In the genomic region with DNA sequence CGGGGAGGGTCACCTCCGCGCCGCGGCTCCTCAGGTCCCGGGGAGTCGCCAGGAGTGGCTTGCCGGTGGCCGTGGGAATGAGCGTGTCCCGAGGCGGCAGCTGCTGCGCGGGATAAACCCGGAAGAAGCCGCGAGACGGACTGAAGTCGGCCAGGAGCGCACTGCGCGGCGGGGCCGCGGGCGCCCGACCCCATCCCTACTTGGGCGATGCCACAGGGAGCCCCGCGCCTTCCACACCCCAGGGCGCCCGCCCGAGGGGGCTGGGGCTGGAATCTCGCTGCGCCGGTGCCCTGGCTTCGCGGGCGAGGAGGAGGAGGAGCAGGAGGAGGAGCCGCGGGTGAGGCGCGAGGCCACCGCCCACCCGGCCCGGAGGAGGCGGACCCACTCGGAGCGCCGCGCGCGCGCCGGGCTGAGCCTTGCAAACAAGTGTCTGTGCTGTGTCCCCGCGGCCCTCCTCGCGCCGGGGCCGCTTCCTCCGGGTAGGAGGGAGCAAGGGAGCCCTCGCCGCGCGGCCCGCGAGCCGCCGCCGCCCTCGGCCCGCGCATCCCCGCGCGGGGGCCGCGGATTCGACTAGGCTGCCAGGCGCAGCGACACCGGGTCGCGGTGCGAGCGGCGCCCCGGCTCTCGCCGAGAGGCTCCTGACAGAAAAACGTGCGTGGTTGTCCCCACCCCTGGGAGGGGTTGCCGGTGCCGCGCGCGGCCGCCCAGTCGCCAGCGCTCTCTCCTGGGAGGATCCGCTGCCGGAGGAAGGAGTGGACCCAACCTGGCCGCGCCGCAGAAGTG, we compare ENCODE assay signal across 9 cellular contexts. TPM values are rescaled to one million over a fixed set of nuclear protein-coding genes. Genes with fewer than 3 reads are reported as not detected.
A peak's percentile ranks its signal among the peaks of the same experiment; 100 is the strongest.
DNase-seq lines count a peak whose midpoint lies in the region; ATAC-seq, FAIRE-seq and TF ChIP-seq lines count a peak whose summit lies in the region.
"Had no signal": no experiment of that assay in that cellular context is flagged by ENCODE, and none has a peak within 500 bp of the region (broad histone marks: within the 10 kb centered on the region; RNA-seq: fewer than 3 reads in every experiment).

A gene (plus strand): TSS at position 412 of the 783 bp plus-strand sequence.

- peak within 1 kb of the TSS; percentile 56 for H3K27ac ChIP-seq in HepG2 (ENCODE audit: extremely low read length, insufficient read depth, low read length)

- DNase-seq in Ammon's horn (ENCODE audit: low spot score), result peak; percentile 96
- peak; percentile 30 for DNase-seq in NCI-H524 treated with DMSO at 0.1 percent for 48 hours (lab: John Stamatoyannopoulos, UW)
- peak; percentile 80 to 83 for DNase-seq in activated CD4-positive, alpha-beta T cell treated with anti-CD3 and anti-CD28 coated beads, Interleukin-2, amount 50 U/mL, for 24 hours (ENCODE audit: low read depth in 1 of 2, low spot score in 1 of 2)
- peak; percentile 66 for DNase-seq in HepG2 (ENCODE audit: low spot score)
- peak; percentile 81 to 84 for DNase-seq in stimulated activated CD4-positive, alpha-beta T cell treated with anti-CD3 and anti-CD28 coated beads, Interleukin-2, amount 100 ng/mL, for 48 hours

- no peak for TF ChIP-seq EP300 in HepG2 (IDR thresholded peaks at IDR 0.05; ENCODE audit: low read depth in 2 of 2, low read length in 2 of 2)
- peak; percentile 30; the same call in 1 of the 2 replicates for TF ChIP-seq EP300 in HepG2 (CRISPR knock-in tag; IDR thresholded peaks at IDR 0.05; ENCODE audit: borderline replicate concordance)

- POLR2A ChIA-PET in HepG2 (lab: Yijun Ruan, JAX), result interaction anchor here (1.0 to 3.7 kb wide), 7 partner anchors 54 to 158 kb away, joined by 3 to 35 read pairs (median 6); a partner anchor contains a TSS

- peaks cover 17% of the 10 kb centered on the region for H3K79me2 ChIP-seq in HepG2 (ENCODE audit: insufficient read depth, low read length)

- peak within 1 kb of the TSS; percentile 95 for H3K4me2 ChIP-seq in HepG2 (ENCODE audit: low read depth, low read length)

- in situ Hi-C loops in HepG2 (cut with HindIII; ENCODE audit: extremely low pct_ligation_motif_present, low pct_unique_long_range_greater_than_20kb), result no loop called here

- no peak for FAIRE-seq in HepG2 (lab: Jason Lieb, UNC)
- FAIRE-seq: colon had no signal

- no peak within 1 kb of the TSS for H2AFZ ChIP-seq in HepG2 (ENCODE audit: low read length)

- H3K27me3 ChIP-seq in HepG2 (ENCODE audit: control insufficient read depth in 1 of 2, insufficient read depth in 2 of 2, low read length in 2 of 2), result no peaks in the 10 kb centered on the region; a peak in 1 of 5 replicates

- intact Hi-C loops in dendritic cell treated with granulocyte-macrophage colony-stimulating factor and Interleukin-4, amounts not matched to agents 40 ng/mL and 50 ng/mL, for 4 days (cut with micrococcal nuclease), result loop anchor here (2.0 to 10.0 kb wide), 2 partner anchors 58 to 284 kb away; a partner anchor contains a TSS
- intact Hi-C loops in HepG2 (cut with micrococcal nuclease; ENCODE audit: unreplicated experiment), result loop anchor here (1.0 to 5.0 kb wide), 5 partner anchors 51 to 286 kb away; no protein-coding TSS in a partner anchor

- TF ChIP-seq POLR2A in HepG2 (IDR thresholded peaks at IDR 0.05; ENCODE audit: insufficient read depth in 1 of 2, low read depth in 2 of 2, low read length in 2 of 2), result peak in 1 of 2 experiments; percentile 80; a peak in 3 of 4 replicates

- no TSS peak for BruUV-seq in HepG2 (replicated peaks; lab: Mats Ljungman, UMichigan)

- H3K27me3 Mint-ChIP-seq in dendritic cell treated with granulocyte-macrophage colony-stimulating factor and Interleukin-4, amounts not matched to agents 40 ng/mL and 50 ng/mL, for 4 days, result peaks cover 10% of the 10 kb centered on the region

- 0 out of 2 replicates have a peak, but pooled peaks have one; percentile 12 for TF ChIP-seq CTCF in HepG2 (CRISPR knock-in tag; IDR thresholded peaks at IDR 0.05)

- peaks cover 25% of the 10 kb centered on the region for H3K4me1 Mint-ChIP-seq in dendritic cell treated with granulocyte-macrophage colony-stimulating factor and Interleukin-4, amounts not matched to agents 40 ng/mL and 50 ng/mL, for 4 days (ENCODE audit: low read depth)

- TF ChIP-seq RAD21 in HepG2 (CRISPR knock-in tag; IDR thresholded peaks at IDR 0.05), result peak; percentile 34; the same call in 1 of the 2 replicates

- peaks cover 50% of the 10 kb centered on the region for H3K4me1 ChIP-seq in HepG2 (ENCODE audit: insufficient read depth, low read length)

- H3K9me3 ChIP-seq in HepG2 (ENCODE audit: low read length), result no peaks in the 10 kb centered on the region

- H3K36me3 ChIP-seq in HepG2 (replicated peaks in 1 of 2; ENCODE audit: control insufficient read depth in 1 of 2, insufficient read depth in 2 of 2, low read length in 2 of 2), result no peaks in the 10 kb centered on the region

- H3K36me3 Mint-ChIP-seq in dendritic cell treated with granulocyte-macrophage colony-stimulating factor and Interleukin-4, amounts not matched to agents 40 ng/mL and 50 ng/mL, for 4 days (ENCODE audit: low read depth), result peaks cover 6% of the 10 kb centered on the region

- H3K9ac ChIP-seq in HepG2 (ENCODE audit: insufficient read depth, low read depth, low read length), result peak within 1 kb of the TSS; percentile 77

- ATAC-seq in GM19035 (IDR thresholded peaks at IDR 0.05; ENCODE audit: unreplicated experiment), result peak; percentile 74
- ATAC-seq in HG03280 (IDR thresholded peaks at IDR 0.05; ENCODE audit: unreplicated experiment), result peak; percentile 74
- peak; percentile 80 for ATAC-seq in HepG2

- CTCF ChIA-PET in HepG2 (lab: Yijun Ruan, JAX; ENCODE audit: low intra/inter-chr PET ratio, low total read pairs), result interaction anchor here (1.5 kb wide), 1 partner anchor 65 kb away, joined by 5 read pairs; no protein-coding TSS in a partner anchor

- H3K9me3 Mint-ChIP-seq in dendritic cell treated with granulocyte-macrophage colony-stimulating factor and Interleukin-4, amounts not matched to agents 40 ng/mL and 50 ng/mL, for 4 days, result no peaks in the 10 kb centered on the region

- H4K20me1 ChIP-seq in HepG2 (ENCODE audit: insufficient read depth, low read length), result peaks cover 4% of the 10 kb centered on the region; the same call in 1 of the 2 replicates

- H3K4me3 Mint-ChIP-seq in dendritic cell treated with granulocyte-macrophage colony-stimulating factor and Interleukin-4, amounts not matched to agents 40 ng/mL and 50 ng/mL, for 4 days, result peak within 1 kb of the TSS; percentile 84

- peak within 1 kb of the TSS; percentile 83 for H3K27ac Mint-ChIP-seq in dendritic cell treated with granulocyte-macrophage colony-stimulating factor and Interleukin-4, amounts not matched to agents 40 ng/mL and 50 ng/mL, for 4 days

- H3K4me3 ChIP-seq in HepG2 (replicated peaks in 1 of 3; ENCODE audit: insufficient read depth in 1 of 3, low read depth in 2 of 3, low read length in 3 of 3), result peak within 1 kb of the TSS; percentile 91 to 95 (median 92)

- WGBS in HepG2 (ENCODE audit: low lambda C conversion rate), result 4% methylated on average over 4 of the region's 106 CpGs

TF ChIP-seq in HepG2, 621 proteins besides CTCF, POLR2A, EP300 and RAD21 (continues in another document):
- TF ChIP-seq, protein P1, sequence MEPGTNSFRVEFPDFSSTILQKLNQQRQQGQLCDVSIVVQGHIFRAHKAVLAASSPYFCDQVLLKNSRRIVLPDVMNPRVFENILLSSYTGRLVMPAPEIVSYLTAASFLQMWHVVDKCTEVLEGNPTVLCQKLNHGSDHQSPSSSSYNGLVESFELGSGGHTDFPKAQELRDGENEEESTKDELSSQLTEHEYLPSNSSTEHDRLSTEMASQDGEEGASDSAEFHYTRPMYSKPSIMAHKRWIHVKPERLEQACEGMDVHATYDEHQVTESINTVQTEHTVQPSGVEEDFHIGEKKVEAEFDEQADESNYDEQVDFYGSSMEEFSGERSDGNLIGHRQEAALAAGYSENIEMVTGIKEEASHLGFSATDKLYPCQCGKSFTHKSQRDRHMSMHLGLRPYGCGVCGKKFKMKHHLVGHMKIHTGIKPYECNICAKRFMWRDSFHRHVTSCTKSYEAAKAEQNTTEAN (CRISPR knock-in tag; conservative IDR thresholded peaks at IDR 0.05), result no peak
- TF ChIP-seq SPEN (CRISPR knock-in tag; IDR thresholded peaks at IDR 0.05; ENCODE audit: low read depth) (peak; percentile 72; the same call in 1 of the 2 replicates), SNRNP70 (IDR thresholded peaks at IDR 0.05; ENCODE audit: low read depth, low read length) (no peak; the same call in 1 of the 2 replicates), YEATS4 (CRISPR knock-in tag; IDR thresholded peaks at IDR 0.05; ENCODE audit: borderline replicate concordance) (no peak; the same call in none of the 2 replicates), CENPT (CRISPR knock-in tag; IDR thresholded peaks at IDR 0.05; ENCODE audit: low read depth) (no peak), GATA4 (IDR thresholded peaks at IDR 0.05; ENCODE audit: borderline replicate concordance, low read depth) (no peak), ZNF878 (CRISPR knock-in tag; IDR thresholded peaks at IDR 0.05) (no peak), GPN1 (CRISPR knock-in tag; IDR thresholded peaks at IDR 0.05; ENCODE audit: borderline replicate concordance) (no peak), MXD4 (CRISPR knock-in tag; IDR thresholded peaks at IDR 0.05) (no peak), SSRP1 (CRISPR knock-in tag; IDR thresholded peaks at IDR 0.05) (no peak)

RNA-seq across cellular contexts. Expression of the gene that starts here (rescaled TPM):
- total RNA-seq in HepG2 (2016; rRNA removed; fragmentation: Illumina TruSeq; extraction: Trizol), result 2.4 and 3.7 TPM in 2 replicates
- 0.71 and 1.2 TPM in 2 replicates for total RNA-seq in HepG2 (2016; cell fraction: cytosol; rRNA removed; fragmentation: Illumina TruSeq; extraction: Trizol; ENCODE audit: low read depth)
- total RNA-seq in HepG2 (2016; cell fraction: insoluble cytoplasmic fraction; rRNA removed; fragmentation: Illumina TruSeq; extraction: Trizol), result 2.5 and 4.2 TPM in 2 replicates
- total RNA-seq in HepG2 (2016; cell fraction: membrane; rRNA removed; fragmentation: Illumina TruSeq; extraction: Trizol), result 2.2 and 2.8 TPM in 2 replicates
- 2.8 and 5.7 TPM in 2 replicates for total RNA-seq in HepG2 (2016; cell fraction: nucleus; rRNA removed; fragmentation: Illumina TruSeq; extraction: Trizol)
- 9.5 and 9.8 TPM in 2 replicates for polyA plus RNA-seq in HepG2 (2011; rRNA removed)
- polyA plus RNA-seq in HepG2 (2011; cell fraction: cytosol; rRNA removed), result 8.8 and 10.7 TPM in 2 replicates
- 13.1 TPM in 2 replicates for polyA plus RNA-seq in HepG2 (2011; cell fraction: nucleus; rRNA removed)
- 8.9 and 17.1 TPM in 2 replicates for polyA plus RNA-seq in HepG2 (2012)
- 1.00 and 1.1 TPM in 2 replicates for polyA plus RNA-seq in HepG2 (2016; cell fraction: cytosol; fragmentation: Illumina TruSeq; extraction: Trizol; ENCODE audit: low read depth)
- 4.4 and 5.2 TPM in 2 replicates for polyA plus RNA-seq in HepG2 (2016; cell fraction: insoluble cytoplasmic fraction; fragmentation: Illumina TruSeq; extraction: Trizol; ENCODE audit: low read depth)
- 2.5 and 3.0 TPM in 2 replicates for polyA plus RNA-seq in HepG2 (2016; cell fraction: membrane; fragmentation: Illumina TruSeq; extraction: Trizol; ENCODE audit: low read depth)
- polyA plus RNA-seq in HepG2 (2016; cell fraction: nucleus; fragmentation: Illumina TruSeq; extraction: Trizol; ENCODE audit: insufficient read depth, low read depth), result 9.7 and 10.1 TPM in 2 replicates
- 4.3 and 12.2 TPM in 2 replicates for polyA minus RNA-seq in HepG2 (2011; rRNA and poly(A)+ RNA removed; ENCODE audit: low replicate concordance)
- 6.2 and 7.4 TPM in 2 replicates for polyA minus RNA-seq in HepG2 (2011; cell fraction: cytosol; rRNA and poly(A)+ RNA removed)
- 13.1 and 17.1 TPM in 2 replicates for polyA minus RNA-seq in HepG2 (2011; cell fraction: nucleus; rRNA and poly(A)+ RNA removed)

Comparison
In these comparisons a context has a peak if more than half of its experiments do, and no peak if none do; other contexts are left out.
1. Peak in every context shown above with its lines: DNase-seq, ATAC-seq, H3K4me3 ChIP-seq and H3K27ac ChIP-seq.
2. DNase-seq: peak in every context shown above with its lines; median percentile 96 in Ammon's horn; 82 in stimulated activated CD4-positive, alpha-beta T cell treated with anti-CD3 and anti-CD28 coated beads, Interleukin-2, amount 100 ng/mL, for 48 hours; 82 in activated CD4-positive, alpha-beta T cell treated with anti-CD3 and anti-CD28 coated beads, Interleukin-2, amount 50 U/mL, for 24 hours; 66 in HepG2; 30 in NCI-H524 treated with DMSO at 0.1 percent for 48 hours.